Comparison of ENCODE assay signal across 14 cellular contexts in the genomic region with DNA sequence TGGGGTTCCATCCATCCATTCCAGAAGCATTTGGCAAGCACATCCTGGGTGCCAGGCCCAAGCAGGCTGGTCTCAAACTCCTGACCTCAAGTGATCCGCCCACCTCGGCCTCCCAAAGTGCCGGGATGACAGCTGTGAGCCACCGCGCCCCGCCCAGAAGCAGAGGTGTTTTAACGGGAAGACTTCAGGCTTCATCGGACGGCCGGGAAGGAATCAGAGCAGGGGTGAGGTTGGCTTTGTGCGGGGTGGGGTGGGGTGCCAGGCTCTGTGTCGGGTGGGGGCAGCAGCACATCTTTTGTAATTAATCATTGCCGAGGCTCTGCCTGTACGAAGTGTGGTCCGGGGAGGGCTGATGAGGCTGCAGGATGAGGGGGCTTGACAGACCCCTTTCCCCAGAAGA.
"Had no signal": no experiment of that assay in that cellular context is flagged by ENCODE, and none has a peak within 500 bp of the region (broad histone marks: within the 10 kb centered on the region; RNA-seq: fewer than 3 reads in every experiment).

No MANE protein-coding gene starts in this region.

- H3K36me3 ChIP-seq: thyroid gland had no signal

- H3K9me3 Mint-ChIP-seq: activated B cell treated with CpG ODN at 0.5 μM for 24 hours; activated T-cell treated with anti-CD3 and anti-CD28 coated beads, Interleukin-2, amount 50 U/mL, for 4 hours; endodermal cell; natural killer cell had no signal

- H3K27me3 Mint-ChIP-seq: activated B cell treated with CpG ODN at 0.5 μM for 24 hours; activated CD4-positive, alpha-beta T cell treated with anti-CD3 and anti-CD28 coated beads, Interleukin-2, amount 10 ng/mL, durations not matched to agents 24 days and 14 days had no signal

- H3K27ac ChIP-seq: dorsolateral prefrontal cortex, heart right ventricle, neutrophil, parathyroid adenoma, thyroid gland had no signal

- H3K4me3 Mint-ChIP-seq: activated B cell treated with CpG ODN at 0.5 μM for 24 hours; activated CD4-positive, alpha-beta T cell treated with anti-CD3 and anti-CD28 coated beads, Interleukin-2, amount 10 ng/mL, durations not matched to agents 24 days and 14 days; activated T-cell treated with anti-CD3 and anti-CD28 coated beads, Interleukin-2, amount 50 U/mL, for 4 hours; endodermal cell; natural killer cell had no signal

- H3K9me3 ChIP-seq: heart right ventricle, neutrophil, thyroid gland had no signal

- H3K27me3 ChIP-seq: dorsolateral prefrontal cortex, heart right ventricle, neutrophil, thyroid gland had no signal

- H3K4me1 ChIP-seq: parathyroid adenoma had no signal

- H3K4me3 ChIP-seq: dorsolateral prefrontal cortex, heart right ventricle, thyroid gland had no signal

- ATAC-seq: activated T-cell treated with anti-CD3 and anti-CD28 coated beads, Interleukin-2, amount 50 U/mL, for 4 hours; heart right ventricle; natural killer cell had no signal

- DNase-seq: activated B cell treated with CpG ODN at 0.5 μM for 24 hours; activated CD4-positive, alpha-beta T cell treated with anti-CD3 and anti-CD28 coated beads, Interleukin-2, amount 10 ng/mL, durations not matched to agents 24 days and 14 days; activated gamma-delta T cell treated with Interleukin-2 at 50 U/mL for 16 hours; activated T-cell treated with anti-CD3 and anti-CD28 coated beads, Interleukin-2, amount 50 U/mL, for 4 hours; mesenchymal stem cell; natural killer cell; stimulated activated CD4-positive, alpha-beta T cell treated with anti-CD3 and anti-CD28 coated beads, Interleukin-1b, Interleukin-23, amount 100 ng/mL, for 48 hours; SW 1271; thyroid gland had no signal

- H3K27ac Mint-ChIP-seq: activated B cell treated with CpG ODN at 0.5 μM for 24 hours; activated CD4-positive, alpha-beta T cell treated with anti-CD3 and anti-CD28 coated beads, Interleukin-2, amount 10 ng/mL, durations not matched to agents 24 days and 14 days; endodermal cell had no signal

- H3K36me3 Mint-ChIP-seq: natural killer cell had no signal
